19 cellular contexts compared by ENCODE assay signal in the genomic region with DNA sequence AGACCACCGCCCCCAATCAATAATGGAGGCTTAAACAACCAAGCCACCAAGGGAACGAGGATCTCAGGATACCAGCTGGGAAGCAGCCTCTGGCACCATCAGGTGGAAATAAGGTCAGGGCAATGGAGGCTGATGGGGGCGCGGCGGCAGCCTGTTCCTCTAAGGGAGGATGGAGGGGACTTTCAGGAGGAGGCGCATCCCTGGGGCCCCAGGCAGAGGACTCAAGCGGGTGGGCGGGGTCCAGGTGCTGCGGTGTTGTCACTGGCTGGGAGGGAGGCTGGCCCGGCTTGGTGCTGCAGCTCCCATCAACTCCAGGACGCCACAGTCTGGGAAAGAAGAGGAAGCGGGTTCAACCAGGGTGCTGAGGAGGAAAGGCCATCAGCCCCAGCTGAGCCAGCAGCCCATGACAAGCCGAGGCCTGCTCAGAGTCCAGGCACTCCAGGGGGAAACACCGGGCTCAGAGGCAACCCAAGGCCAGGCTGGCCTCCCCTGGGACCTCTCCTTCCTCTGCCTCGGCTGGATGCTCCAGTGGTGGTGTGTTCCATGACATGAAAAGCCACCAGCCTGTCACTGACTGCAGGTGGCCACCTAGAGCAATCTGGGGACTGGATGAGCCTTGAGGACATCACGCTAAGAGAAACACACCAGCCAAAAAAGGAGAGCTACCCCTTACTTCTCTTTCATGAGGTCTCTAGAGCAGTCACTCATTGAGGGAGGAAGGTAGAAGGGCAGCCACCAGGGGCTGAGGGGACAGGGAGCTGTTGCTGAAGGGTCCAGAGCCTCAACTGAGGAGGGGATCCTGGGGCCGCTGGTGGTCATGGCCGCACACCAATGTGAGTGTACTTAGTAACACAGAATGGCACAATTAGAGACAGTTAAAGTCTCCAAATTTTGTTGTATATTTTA. TPM values are rescaled to one million over a fixed set of nuclear protein-coding genes. Genes with fewer than 3 reads are reported as not detected.
DNase-seq lines count a peak whose midpoint lies in the region; ATAC-seq, FAIRE-seq and TF ChIP-seq lines count a peak whose summit lies in the region.
"Had no signal": no experiment of that assay in that cellular context is flagged by ENCODE, and none has a peak within 500 bp of the region (broad histone marks: within the 10 kb centered on the region; RNA-seq: fewer than 3 reads in every experiment).

No MANE protein-coding gene starts in this region.

- H3K4me1 ChIP-seq in HCT116 (ENCODE audit: control insufficient read depth in 1 of 2, insufficient read depth in 2 of 2, low read length in 2 of 2): peaks cover 14 to 25% of the 10 kb centered on the region in 2 experiments; a peak in 3 of 4 replicates
- H3K4me1 ChIP-seq in GM12878 (ENCODE audit: control insufficient read depth, insufficient read depth, low read length): peaks cover 26% of the 10 kb centered on the region
- peaks cover 21% of the 10 kb centered on the region for H3K4me1 ChIP-seq in neural progenitor cell

- H2AFZ ChIP-seq in HCT116 (ENCODE audit: low read depth, low read length, poor library complexity, severe bottlenecking): no peak overlapping the region
- H2AFZ ChIP-seq in GM12878 (ENCODE audit: control insufficient read depth, low read depth, low read length): no peak overlapping the region
- no peak overlapping the region for H2AFZ ChIP-seq in neural progenitor cell (replicated peaks)
- H2AFZ ChIP-seq: GM23248 had no signal

- H3K4me2 ChIP-seq in HCT116 (ENCODE audit: low read length): no peak overlapping the region
- no peak overlapping the region; the same call in 1 of the 2 replicates for H3K4me2 ChIP-seq in GM12878 (ENCODE audit: control insufficient read depth, insufficient read depth)
- H3K4me2 ChIP-seq in neural progenitor cell: no peak overlapping the region

- H3K9me3 ChIP-seq in HCT116 (ENCODE audit: control insufficient read depth in 1 of 2, insufficient read depth in 1 of 2, low read depth in 1 of 2, low read length in 2 of 2) (no peaks in the 10 kb centered on the region), GM12878 (replicated peaks; ENCODE audit: control insufficient read depth, insufficient read depth, low read length) (no peaks in the 10 kb centered on the region), neural progenitor cell (ENCODE audit: low read depth) (no peaks in the 10 kb centered on the region)
- H3K9me3 ChIP-seq: SJSA1 had no signal

- ATAC-seq in HCT116 (no peak), GM12878 (peak; percentile 27), HG03039 (IDR thresholded peaks at IDR 0.05; ENCODE audit: unreplicated experiment) (no peak)

- FAIRE-seq in GM12878 (lab: Jason Lieb, UNC): no peak
- FAIRE-seq: endometrium, frontal cortex had no signal

- no peak overlapping the region for H3K4me3 ChIP-seq in HCT116 (replicated peaks in 1 of 2; ENCODE audit: low read depth in 1 of 2, low read length in 2 of 2)
- H3K4me3 ChIP-seq in GM12878: peak overlapping the region; percentile 36; the same call in 1 of the 2 replicates
- H3K4me3 ChIP-seq in neural progenitor cell: no peak overlapping the region
- H3K4me3 ChIP-seq: GM23248, SJSA1 had no signal

- peak overlapping the region; percentile 42 for H3K27ac Mint-ChIP-seq in neural progenitor cell
- H3K27ac Mint-ChIP-seq: activated naive CD8-positive, alpha-beta T cell treated with anti-CD3 and anti-CD28 coated beads, Interleukin-2, amount 10 ng/mL, durations not matched to agents 7 days and 5 days had no signal

- H3F3A ChIP-seq in neural progenitor cell (ENCODE audit: low read depth): peaks cover 26% of the 10 kb centered on the region

- H3K9ac ChIP-seq in HCT116 (ENCODE audit: low read length): no peak overlapping the region
- no peak overlapping the region for H3K9ac ChIP-seq in GM12878 (ENCODE audit: control insufficient read depth, insufficient read depth, low read length)
- peak overlapping the region; percentile 2 for H3K9ac ChIP-seq in neural progenitor cell
- H3K9ac ChIP-seq: GM23248 had no signal

- 71% methylated on average over 15 of the region's 18 CpGs for WGBS in GM12878 (ENCODE audit: insufficient coverage, insufficient replicate concordance, low lambda C conversion rate, missing lambda C conversion rate)

- POLR2A ChIA-PET in GM10248 (lab: Yijun Ruan, JAX): no interaction called here
- POLR2A ChIA-PET in HCT116 (lab: Charles Lee): interaction anchor here (1.7 kb wide), 1 partner anchor 16 kb away, joined by 4 read pairs; a partner anchor contains a TSS
- POLR2A ChIA-PET in GM12878 (lab: Charles Lee): interaction anchor here (1.1 kb wide), 1 partner anchor 12 kb away, joined by 3 read pairs; no protein-coding TSS in a partner anchor

- intact Hi-C loops in HCT116 (cut with micrococcal nuclease): loop anchor here (2.0 to 5.0 kb wide), 2 partner anchors 57 to 221 kb away; no protein-coding TSS in a partner anchor
- intact Hi-C loops in GM12878 (cut with micrococcal nuclease; ENCODE audit: unreplicated experiment): loop anchor here (5.0 to 10.0 kb wide), 3 partner anchors 57 to 215 kb away; a partner anchor contains a TSS

- no peak for DNase-seq in GM10248 (ENCODE audit: extremely low spot score)
- DNase-seq in HCT116 (ENCODE audit: low read depth, low spot score): no peak
- DNase-seq in GM12878 (ENCODE audit: low read depth, low spot score): no peak
- DNase-seq in neural progenitor cell (ENCODE audit: low spot score): no peak
- no peak for DNase-seq in NCI-H524 treated with DMSO at 0.1 percent for 48 hours (lab: John Stamatoyannopoulos, UW)
- DNase-seq in activated T-cell treated with anti-CD3 and anti-CD28 coated beads, Interleukin-2, amount 50 U/mL, for 1 hour: no peak
- DNase-seq in A172 (ENCODE audit: low spot score): no peak
- DNase-seq: activated naive CD8-positive, alpha-beta T cell treated with anti-CD3 and anti-CD28 coated beads, Interleukin-2, amount 10 ng/mL, durations not matched to agents 7 days and 5 days; GM23248; midbrain; NCI-H1092 had no signal

- in situ Hi-C loops in GM12878 (cut with MboI): loop anchor here (25.0 kb wide), 1 partner anchor 227 kb away; a partner anchor contains a TSS

- H3K4me1 Mint-ChIP-seq in neural progenitor cell: peaks cover 36% of the 10 kb centered on the region

- peak overlapping the region; percentile 58 for H3K4me3 Mint-ChIP-seq in neural progenitor cell
- H3K4me3 Mint-ChIP-seq: activated naive CD8-positive, alpha-beta T cell treated with anti-CD3 and anti-CD28 coated beads, Interleukin-2, amount 10 ng/mL, durations not matched to agents 7 days and 5 days had no signal

- RAD21 ChIA-PET in HCT116 (lab: Charles Lee; ENCODE audit: low non-redundant PET in 1 of 2, low total read pairs in 2 of 2, uncharacterized antibody in 2 of 2, unreplicated experiment in 2 of 2) (no interaction called here), GM12878 (lab: Charles Lee; ENCODE audit: unreplicated experiment) (interaction anchor here (2.4 kb wide), 1 partner anchor 16 kb away, joined by 12 read pairs; a partner anchor contains a TSS)

- BruUV-seq in HCT116 (replicated peaks; lab: Mats Ljungman, UMichigan): no TSS peak
- BruUV-seq in GM12878 (replicated peaks; lab: Mats Ljungman, UMichigan): no TSS peak

- H3K79me2 ChIP-seq in HCT116 (ENCODE audit: insufficient read depth, low read length) (peaks cover 65% of the 10 kb centered on the region), GM12878 (ENCODE audit: control insufficient read depth, insufficient read depth, low read length) (peaks cover 52% of the 10 kb centered on the region), neural progenitor cell (ENCODE audit: low read depth) (peaks cover 63% of the 10 kb centered on the region)

- CTCF ChIA-PET in GM10248 (lab: Yijun Ruan, JAX): interaction anchor here (1.0 to 10.3 kb wide), 9 partner anchors 10 to 162 kb away, joined by 3 to 159 read pairs (median 12); a partner anchor contains a TSS
- CTCF ChIA-PET in HCT116 (lab: Charles Lee): interaction anchor here (2.2 kb wide), 1 partner anchor 60 kb away, joined by 7 read pairs; no protein-coding TSS in a partner anchor
- CTCF ChIA-PET in GM12878 (lab: Yijun Ruan, JAX): interaction anchor here (0.6 to 8.6 kb wide), 15 partner anchors 9 to 163 kb away, joined by 3 to 134 read pairs (median 5); a partner anchor contains a TSS

- TF ChIP-seq CTCF in GM10248 (IDR thresholded peaks at IDR 0.05; ENCODE audit: control extremely low read depth, extremely low read depth, low read depth, missing control alignments): peak; percentile 15
- no peak for TF ChIP-seq CTCF in HCT116 (IDR thresholded peaks at IDR 0.05 in 2 of 3, conservative IDR thresholded peaks at IDR 0.05 in 1 of 3; ENCODE audit: borderline replicate concordance in 1 of 3, insufficient read depth in 1 of 3, low read depth in 2 of 3, low read length in 2 of 3)
- TF ChIP-seq CTCF in GM12878 (IDR thresholded peaks at IDR 0.05 in 2 of 3, conservative IDR thresholded peaks at IDR 0.05 in 1 of 3; ENCODE audit: control insufficient read depth in 2 of 3, extremely low read depth in 1 of 3, insufficient read depth in 1 of 3, low read depth in 3 of 3, low read length in 3 of 3): peak in 2 of 3 experiments; percentile 10 to 14; a peak in 2 of 6 replicates
- no peak for TF ChIP-seq CTCF in neural progenitor cell (IDR thresholded peaks at IDR 0.05)

- H4K20me1 ChIP-seq in HCT116 (ENCODE audit: insufficient read depth) (no peaks in the 10 kb centered on the region), GM12878 (ENCODE audit: control insufficient read depth, insufficient read depth) (no peaks in the 10 kb centered on the region), neural progenitor cell (ENCODE audit: low read depth) (peaks cover 80% of the 10 kb centered on the region)

- no peaks in the 10 kb centered on the region for H3K27me3 ChIP-seq in HCT116 (ENCODE audit: insufficient read depth, low read length)
- H3K27me3 ChIP-seq in GM12878 (replicated peaks in 1 of 2; ENCODE audit: control insufficient read depth in 2 of 2, insufficient read depth in 2 of 2, low read length in 1 of 2): no peaks in the 10 kb centered on the region
- H3K27me3 ChIP-seq in neural progenitor cell: peaks cover under 1% of the 10 kb centered on the region
- H3K27me3 ChIP-seq: SJSA1 had no signal

- peaks cover 9% of the 10 kb centered on the region for H3K27me3 Mint-ChIP-seq in neural progenitor cell (ENCODE audit: insufficient read depth, low read depth)
- H3K27me3 Mint-ChIP-seq: activated naive CD8-positive, alpha-beta T cell treated with anti-CD3 and anti-CD28 coated beads, Interleukin-2, amount 10 ng/mL, durations not matched to agents 7 days and 5 days had no signal

- no peaks in the 10 kb centered on the region for H3K9me2 ChIP-seq in HCT116 (ENCODE audit: insufficient read depth)

- SMC1A ChIA-PET in GM12878 (lab: Charles Lee; ENCODE audit: uncharacterized antibody, unreplicated experiment): interaction anchor here (0.9 to 1.3 kb wide), 2 partner anchors 55 to 57 kb away, joined by 3 read pairs; no protein-coding TSS in a partner anchor

- no peaks in the 10 kb centered on the region for H3K9me3 Mint-ChIP-seq in neural progenitor cell
- H3K9me3 Mint-ChIP-seq: activated naive CD8-positive, alpha-beta T cell treated with anti-CD3 and anti-CD28 coated beads, Interleukin-2, amount 10 ng/mL, durations not matched to agents 7 days and 5 days had no signal

- TF ChIP-seq POLR2A in HCT116 (IDR thresholded peaks at IDR 0.05; ENCODE audit: borderline replicate concordance, extremely low read depth, insufficient read depth, insufficient read length) (no peak), GM12878 (IDR thresholded peaks at IDR 0.05; ENCODE audit: low read depth, low read length) (no peak)

- no peak for TF ChIP-seq EP300 in GM12878 (IDR thresholded peaks at IDR 0.05; ENCODE audit: borderline replicate concordance in 1 of 2, control insufficient read depth in 1 of 2, low read depth in 2 of 2, low read length in 2 of 2)

- H3K27ac ChIP-seq in HCT116 (ENCODE audit: low read depth, low read length): peak overlapping the region; percentile 1; the same call in 1 of the 2 replicates
- H3K27ac ChIP-seq in GM12878 (ENCODE audit: control insufficient read depth, insufficient read depth): peak overlapping the region; percentile 18; the same call in 1 of the 2 replicates
- H3K27ac ChIP-seq in neural progenitor cell: no peak overlapping the region
- H3K27ac ChIP-seq: C4-2B, GM23248, SJSA1 had no signal

- TF ChIP-seq RAD21 in HCT116 (IDR thresholded peaks at IDR 0.05; ENCODE audit: low read depth) (no peak), GM12878 (IDR thresholded peaks at IDR 0.05; ENCODE audit: insufficient read depth, low read depth, low read length) (peak; percentile 1; the same call in 1 of the 2 replicates)

- peaks cover 8% of the 10 kb centered on the region for H3K36me3 Mint-ChIP-seq in neural progenitor cell

- H3K36me3 ChIP-seq in HCT116 (ENCODE audit: control insufficient read depth in 1 of 2, insufficient read depth in 2 of 2, low read length in 2 of 2) (peaks cover 23 to 28% of the 10 kb centered on the region in 2 experiments; a peak in 3 of 4 replicates), GM12878 (ENCODE audit: control insufficient read depth in 2 of 2, insufficient read depth in 2 of 2, low read length in 1 of 2) (peaks cover 0 to 24% of the 10 kb centered on the region in 2 experiments; a peak in 3 of 4 replicates), neural progenitor cell (no peaks in the 10 kb centered on the region)

RNA-seq across cellular contexts. Expression of a gene that starts 4.6 kb away (rescaled TPM):
- total RNA-seq in HCT116 (2021; ENCODE audit: unreplicated experiment) (59.7 TPM), GM12878 (2014; rRNA removed) (15.9 and 17.2 TPM in 2 replicates), GM12878 (2014; rRNA removed; fragmentation: Illumina TruSeq; extraction: Trizol) (8.6 and 9.3 TPM in 2 replicates), GM12878 (2021) (44.2 and 47.2 TPM in 2 replicates), neural progenitor cell (ENCODE audit: low replicate concordance) (24.2 and 64.5 TPM in 2 replicates)
- 24.5 and 26.8 TPM in 2 replicates for polyA plus RNA-seq in HCT116 (2012)
- 42.9 and 43.0 TPM in 2 replicates for total RNA-seq in GM12878 (2013; cell fraction: nucleolus; rRNA removed)
- polyA plus RNA-seq in GM12878 (2011; ENCODE audit: low read depth): 7.0 TPM
- polyA plus RNA-seq in GM12878 (2011; rRNA removed) (3.4 and 5.1 TPM in 2 replicates), GM12878 (2014; fragmentation: Illumina TruSeq; extraction: Trizol) (5.8 and 10.4 TPM in 2 replicates), GM12878 (2014; fragmentation: Nextera tagmentation; extraction: Ambion mirVana) (under 1 TPM; 0.31 to 0.79 TPM), GM12878 (2014; rRNA removed) (27.7 and 36.7 TPM in 2 replicates), GM12878 (2016; fragmentation: Nextera tagmentation; extraction: Ambion mirVana) (10 to 100 TPM in 1 of 2 experiments, 1 to 10 TPM in 1; 9.7 to 10.1 TPM)
- polyA plus RNA-seq in GM12878 (2011; cell fraction: cytosol; rRNA removed): 5.5 and 8.6 TPM in 2 replicates
- polyA plus RNA-seq in GM12878 (2011; cell fraction: nucleus; rRNA removed): 69.0 and 95.9 TPM in 2 replicates
- 22.9 and 30.1 TPM in 2 replicates for polyA plus RNA-seq in GM12878 (2012)
- polyA minus RNA-seq in GM12878 (2011; rRNA and poly(A)+ RNA removed): 2.6 and 6.0 TPM in 2 replicates
- polyA minus RNA-seq in GM12878 (2011; cell fraction: cytosol; rRNA and poly(A)+ RNA removed): 3.6 and 4.2 TPM in 2 replicates
- 16.0 and 32.5 TPM in 2 replicates for polyA minus RNA-seq in GM12878 (2011; cell fraction: nucleus; rRNA and poly(A)+ RNA removed)
- total RNA-seq in A172 (2014; rRNA removed; shearing (Covaris generic)): 12.5 and 16.6 TPM in 2 replicates

RNA-seq across cellular contexts. Expression of a gene that starts 15.9 kb away (rescaled TPM):
- total RNA-seq in HCT116 (2021; ENCODE audit: unreplicated experiment) (246 TPM), GM12878 (2014; rRNA removed) (68.1 and 90.9 TPM in 2 replicates), GM12878 (2014; rRNA removed; fragmentation: Illumina TruSeq; extraction: Trizol) (29.5 and 32.6 TPM in 2 replicates), GM12878 (2021) (174 and 175 TPM in 2 replicates), neural progenitor cell (ENCODE audit: low replicate concordance) (54.3 and 110 TPM in 2 replicates)
- 302 and 394 TPM in 2 replicates for polyA plus RNA-seq in HCT116 (2012)
- total RNA-seq in GM12878 (2013; cell fraction: nucleolus; rRNA removed): 22.7 and 24.1 TPM in 2 replicates
- 51.5 TPM for polyA plus RNA-seq in GM12878 (2011; ENCODE audit: low read depth)
- polyA plus RNA-seq in GM12878 (2011; rRNA removed) (28.9 and 54.4 TPM in 2 replicates), GM12878 (2014; fragmentation: Illumina TruSeq; extraction: Trizol) (16.3 and 84.6 TPM in 2 replicates), GM12878 (2014; fragmentation: Nextera tagmentation; extraction: Ambion mirVana) (1 to 10 TPM in 1 of 2 experiments, under 1 TPM in 1; 0.35 to 4.7 TPM), GM12878 (2014; rRNA removed) (121 and 145 TPM in 2 replicates), GM12878 (2016; fragmentation: Nextera tagmentation; extraction: Ambion mirVana) (10 to 100 TPM; 35.7 to 65.0 TPM)
- 114 and 115 TPM in 2 replicates for polyA plus RNA-seq in GM12878 (2011; cell fraction: cytosol; rRNA removed)
- 188 and 209 TPM in 2 replicates for polyA plus RNA-seq in GM12878 (2011; cell fraction: nucleus; rRNA removed)
- polyA plus RNA-seq in GM12878 (2012): 131 and 134 TPM in 2 replicates
- 47.8 and 87.1 TPM in 2 replicates for polyA minus RNA-seq in GM12878 (2011; rRNA and poly(A)+ RNA removed)
- polyA minus RNA-seq in GM12878 (2011; cell fraction: cytosol; rRNA and poly(A)+ RNA removed): 46.9 and 47.2 TPM in 2 replicates
- polyA minus RNA-seq in GM12878 (2011; cell fraction: nucleus; rRNA and poly(A)+ RNA removed): 23.0 and 36.4 TPM in 2 replicates
- 94.3 and 104 TPM in 2 replicates for total RNA-seq in A172 (2014; rRNA removed; shearing (Covaris generic))

RNA-seq across cellular contexts. Expression of a gene that starts 16.4 kb away (rescaled TPM):
- total RNA-seq in HCT116 (2021; ENCODE audit: unreplicated experiment) (67.5 TPM), GM12878 (2014; rRNA removed) (89.4 and 100 TPM in 2 replicates), GM12878 (2014; rRNA removed; fragmentation: Illumina TruSeq; extraction: Trizol) (42.8 and 44.7 TPM in 2 replicates), GM12878 (2021) (58.8 and 62.7 TPM in 2 replicates), neural progenitor cell (ENCODE audit: low replicate concordance) (19.4 and 55.1 TPM in 2 replicates)
- polyA plus RNA-seq in HCT116 (2012): 61.4 and 77.5 TPM in 2 replicates
- total RNA-seq in GM12878 (2013; cell fraction: nucleolus; rRNA removed): 6.7 and 8.3 TPM in 2 replicates
- polyA plus RNA-seq in GM12878 (2011; ENCODE audit: low read depth): 16.9 TPM
- polyA plus RNA-seq in GM12878 (2011; rRNA removed) (24.5 and 36.0 TPM in 2 replicates), GM12878 (2014; fragmentation: Illumina TruSeq; extraction: Trizol) (8.6 and 19.7 TPM in 2 replicates), GM12878 (2014; fragmentation: Nextera tagmentation; extraction: Ambion mirVana) (10 to 100 TPM; 12.1 to 37.9 TPM), GM12878 (2014; rRNA removed) (116 and 132 TPM in 2 replicates), GM12878 (2016; fragmentation: Nextera tagmentation; extraction: Ambion mirVana) (100 to 1,000 TPM; 143 to 148 TPM)
- polyA plus RNA-seq in GM12878 (2011; cell fraction: cytosol; rRNA removed): 53.3 and 84.9 TPM in 2 replicates
- polyA plus RNA-seq in GM12878 (2011; cell fraction: nucleus; rRNA removed): 27.4 and 33.9 TPM in 2 replicates
- 37.1 and 42.7 TPM in 2 replicates for polyA plus RNA-seq in GM12878 (2012)
- 8.6 and 30.5 TPM in 2 replicates for polyA minus RNA-seq in GM12878 (2011; rRNA and poly(A)+ RNA removed)
- polyA minus RNA-seq in GM12878 (2011; cell fraction: cytosol; rRNA and poly(A)+ RNA removed): 16.2 and 17.9 TPM in 2 replicates
- 7.0 and 12.5 TPM in 2 replicates for polyA minus RNA-seq in GM12878 (2011; cell fraction: nucleus; rRNA and poly(A)+ RNA removed)
- 76.9 and 110 TPM in 2 replicates for total RNA-seq in A172 (2014; rRNA removed; shearing (Covaris generic))

RNA-seq across cellular contexts. Expression of a gene that starts 30.8 kb away (rescaled TPM):
- 0.30 TPM for total RNA-seq in HCT116 (2021; ENCODE audit: unreplicated experiment)
- polyA plus RNA-seq in HCT116 (2012): 0.05 and 0.10 TPM in 2 replicates
- total RNA-seq in GM12878 (2013; cell fraction: nucleolus; rRNA removed): not detected in 2 replicates
- not detected in 2 replicates for total RNA-seq in GM12878 (2014; rRNA removed)
- total RNA-seq in GM12878 (2014; rRNA removed; fragmentation: Illumina TruSeq; extraction: Trizol): not detected in 2 replicates
- 0.16 TPM in 1 of 2 replicates, not detected in the other for total RNA-seq in GM12878 (2021)
- polyA plus RNA-seq in GM12878 (2011; ENCODE audit: low read depth): not detected
- not detected in 2 replicates for polyA plus RNA-seq in GM12878 (2011; rRNA removed)
- polyA plus RNA-seq in GM12878 (2011; cell fraction: cytosol; rRNA removed): 0.05 TPM in 1 of 2 replicates, not detected in the other
- 0.07 and 0.16 TPM in 2 replicates for polyA plus RNA-seq in GM12878 (2011; cell fraction: nucleus; rRNA removed)
- polyA plus RNA-seq in GM12878 (2012): 0.31 TPM in 1 of 2 replicates, not detected in the other
- 0.06 TPM in 1 of 2 replicates, not detected in the other for polyA plus RNA-seq in GM12878 (2014; fragmentation: Illumina TruSeq; extraction: Trizol)
- polyA plus RNA-seq in GM12878 (2014; fragmentation: Nextera tagmentation; extraction: Ambion mirVana): not detected
- 0.19 and 0.22 TPM in 2 replicates for polyA plus RNA-seq in GM12878 (2014; rRNA removed)
- polyA plus RNA-seq in GM12878 (2016; fragmentation: Nextera tagmentation; extraction: Ambion mirVana): not detected
- polyA minus RNA-seq in GM12878 (2011; rRNA and poly(A)+ RNA removed): not detected in 2 replicates
- polyA minus RNA-seq in GM12878 (2011; cell fraction: cytosol; rRNA and poly(A)+ RNA removed): not detected in 2 replicates
- polyA minus RNA-seq in GM12878 (2011; cell fraction: nucleus; rRNA and poly(A)+ RNA removed): not detected in 2 replicates
- 0.09 and 0.58 TPM in 2 replicates for total RNA-seq in neural progenitor cell (ENCODE audit: low replicate concordance)
- total RNA-seq in A172 (2014; rRNA removed; shearing (Covaris generic)): not detected in 2 replicates
- total RNA-seq: cardiac septum, Daoy, frontal cortex, GM23248, posterior vena cava, SJSA1 had no signal
- polyA plus RNA-seq: GM23248 had no signal

RNA-seq across cellular contexts. Expression of a gene that starts 33.2 kb away (rescaled TPM):
- total RNA-seq in HCT116 (2021; ENCODE audit: unreplicated experiment) (not detected), GM12878 (2014; rRNA removed) (not detected in 2 replicates), GM12878 (2014; rRNA removed; fragmentation: Illumina TruSeq; extraction: Trizol) (not detected in 2 replicates), GM12878 (2021) (not detected in 2 replicates), neural progenitor cell (ENCODE audit: low replicate concordance) (not detected in 2 replicates)
- not detected in 2 replicates for polyA plus RNA-seq in HCT116 (2012)
- total RNA-seq in GM12878 (2013; cell fraction: nucleolus; rRNA removed): not detected in 2 replicates
- not detected for polyA plus RNA-seq in GM12878 (2011; ENCODE audit: low read depth)
- polyA plus RNA-seq in GM12878 (2011; rRNA removed) (not detected in 2 replicates), GM12878 (2014; fragmentation: Illumina TruSeq; extraction: Trizol) (not detected in 2 replicates), GM12878 (2014; fragmentation: Nextera tagmentation; extraction: Ambion mirVana) (not detected), GM12878 (2014; rRNA removed) (not detected in 2 replicates), GM12878 (2016; fragmentation: Nextera tagmentation; extraction: Ambion mirVana) (not detected)
- not detected in 2 replicates for polyA plus RNA-seq in GM12878 (2011; cell fraction: cytosol; rRNA removed)
- polyA plus RNA-seq in GM12878 (2011; cell fraction: nucleus; rRNA removed): not detected in 2 replicates
- polyA plus RNA-seq in GM12878 (2012): not detected in 2 replicates
- polyA minus RNA-seq in GM12878 (2011; rRNA and poly(A)+ RNA removed): not detected in 2 replicates
- not detected in 2 replicates for polyA minus RNA-seq in GM12878 (2011; cell fraction: cytosol; rRNA and poly(A)+ RNA removed)
- polyA minus RNA-seq in GM12878 (2011; cell fraction: nucleus; rRNA and poly(A)+ RNA removed): not detected in 2 replicates
- total RNA-seq in A172 (2014; rRNA removed; shearing (Covaris generic)): not detected in 2 replicates
- total RNA-seq: activated naive CD8-positive, alpha-beta T cell treated with anti-CD3 and anti-CD28 coated beads, Interleukin-2, amount 10 ng/mL, durations not matched to agents 7 days and 5 days; cardiac septum; Daoy; GM23248; posterior vena cava; SJSA1 had no signal
- polyA plus RNA-seq: GM23248 had no signal

Comparison
In these comparisons a context has a peak if more than half of its experiments do, and no peak if none do; other contexts are left out.
1. CTCF ChIP-seq: peak in GM10248 (single experiment) and GM12878 (2 of 3); none in HCT116 (0 of 3) and neural progenitor cell (single experiment).